ENCODE assay signal across 9 cellular contexts in the genomic region with DNA sequence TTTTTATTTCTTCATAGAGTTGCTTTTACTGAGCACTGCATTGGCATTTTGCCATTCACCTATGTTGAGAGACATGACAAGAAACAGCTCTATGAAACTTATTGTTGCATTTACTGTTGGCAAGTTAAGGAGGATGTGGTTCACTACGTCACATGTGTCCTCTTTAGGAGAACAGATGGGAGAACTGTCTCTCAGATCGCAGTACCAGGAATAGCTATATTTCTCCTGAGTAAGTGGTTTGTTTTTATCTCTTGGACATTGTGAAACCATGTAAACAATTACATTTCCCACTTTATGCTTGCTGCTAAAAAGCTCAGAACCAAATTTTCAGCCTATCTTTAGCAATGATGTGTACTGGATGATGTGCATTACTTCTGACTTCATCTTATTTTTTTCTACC. TPM values are rescaled to one million over a fixed set of nuclear protein-coding genes. Genes with fewer than 3 reads are reported as not detected.
DNase-seq lines count a peak whose midpoint lies in the region; ATAC-seq and TF ChIP-seq lines count a peak whose summit lies in the region.
"Had no signal": no experiment of that assay in that cellular context is flagged by ENCODE, and none has a peak within 500 bp of the region (broad histone marks: within the 10 kb centered on the region; RNA-seq: fewer than 3 reads in every experiment).

No MANE protein-coding gene starts in this region.

- no peak overlapping the region for H2BK5ac ChIP-seq in mesenchymal stem cell (ENCODE audit: low read depth, low read length, poor library complexity, severe bottlenecking)

- H3K4me1 ChIP-seq in mesenchymal stem cell (ENCODE audit: control insufficient read depth, insufficient read depth, low read depth, low read length) (no peaks in the 10 kb centered on the region), GM23338 (ENCODE audit: insufficient read depth) (no peaks in the 10 kb centered on the region)

- H3F3A ChIP-seq in GM23338 (replicated peaks; ENCODE audit: low read depth) = no peaks in the 10 kb centered on the region

- ATAC-seq in HG02885 (IDR thresholded peaks at IDR 0.05; ENCODE audit: poor library complexity, unreplicated experiment) = peak; percentile 79
- ATAC-seq in activated naive CD8-positive, alpha-beta T cell treated with anti-CD3 and anti-CD28 coated beads, Interleukin-2, amount 10 ng/mL, durations not matched to agents 7 days and 5 days (ENCODE audit: low read depth) = peak; percentile 90
- ATAC-seq in GM23338 = no peak
- ATAC-seq in HG03039 (IDR thresholded peaks at IDR 0.05; ENCODE audit: unreplicated experiment) = no peak
- no peak for ATAC-seq in HG03520 (IDR thresholded peaks at IDR 0.05; ENCODE audit: unreplicated experiment)

- no peak overlapping the region for H3K18ac ChIP-seq in mesenchymal stem cell (ENCODE audit: low read depth in 1 of 2, low read length in 2 of 2)

- no peaks in the 10 kb centered on the region for H3K27me3 Mint-ChIP-seq in activated naive CD8-positive, alpha-beta T cell treated with anti-CD3 and anti-CD28 coated beads, Interleukin-2, amount 10 ng/mL, durations not matched to agents 7 days and 5 days
- H3K27me3 Mint-ChIP-seq in GM23338 (ENCODE audit: insufficient read depth, low read depth, poor library complexity) = no peaks in the 10 kb centered on the region

- no peak overlapping the region for H3K4me2 ChIP-seq in mesenchymal stem cell (ENCODE audit: low read length, poor library complexity, severe bottlenecking)
- no peak overlapping the region for H3K4me2 ChIP-seq in GM23338

- H3K27ac ChIP-seq in mesenchymal stem cell (ENCODE audit: low read length, poor library complexity, severe bottlenecking) (no peak overlapping the region), GM23338 (ENCODE audit: low read depth) (no peak overlapping the region)

- 0 out of 2 replicates have a peak, but pooled peaks cover 4% of the 10 kb centered on the region for H3K9me2 ChIP-seq in GM23338 (ENCODE audit: insufficient read depth)

- no peak overlapping the region for H4K8ac ChIP-seq in mesenchymal stem cell (ENCODE audit: low read length)

- H3K9ac ChIP-seq in mesenchymal stem cell (ENCODE audit: low read length) = no peak overlapping the region

- peaks cover 55% of the 10 kb centered on the region for H3K36me3 Mint-ChIP-seq in activated naive CD8-positive, alpha-beta T cell treated with anti-CD3 and anti-CD28 coated beads, Interleukin-2, amount 10 ng/mL, durations not matched to agents 7 days and 5 days
- no peaks in the 10 kb centered on the region for H3K36me3 Mint-ChIP-seq in GM23338 (ENCODE audit: low read depth)

- H2BK120ac ChIP-seq in mesenchymal stem cell (ENCODE audit: low read depth, low read length) = no peak overlapping the region

- no peak overlapping the region for H3K23ac ChIP-seq in mesenchymal stem cell (ENCODE audit: low read length in 2 of 2)

- peak overlapping the region; percentile 50 for H3K4me3 Mint-ChIP-seq in activated naive CD8-positive, alpha-beta T cell treated with anti-CD3 and anti-CD28 coated beads, Interleukin-2, amount 10 ng/mL, durations not matched to agents 7 days and 5 days
- no peak overlapping the region for H3K4me3 Mint-ChIP-seq in GM23338

- no peak overlapping the region for H4K91ac ChIP-seq in mesenchymal stem cell (ENCODE audit: low read length)

- no peaks in the 10 kb centered on the region for H3K79me2 ChIP-seq in GM23338 (replicated peaks; ENCODE audit: insufficient read depth)

- no peak overlapping the region for H2AK5ac ChIP-seq in mesenchymal stem cell (ENCODE audit: low read length, severe bottlenecking)

- POLR2A ChIA-PET in activated naive CD8-positive, alpha-beta T cell treated with anti-CD3 and anti-CD28 coated beads, Interleukin-2, amount 10 ng/mL, durations not matched to agents 7 days and 5 days (lab: Charles Lee) = interaction anchor here (0.7 to 1.0 kb wide), 3 partner anchors 9 to 89 kb away, joined by 4 to 7 read pairs (median 5); partner anchors contain the start of gene PDE3B

- H2AFZ ChIP-seq in mesenchymal stem cell (ENCODE audit: low read depth, low read length) = no peak overlapping the region
- H2AFZ ChIP-seq in GM23338 = no peak overlapping the region

- no peaks in the 10 kb centered on the region for H3K79me1 ChIP-seq in mesenchymal stem cell (replicated peaks; ENCODE audit: low read length, poor library complexity, severe bottlenecking)

- no peaks in the 10 kb centered on the region for H3K36me3 ChIP-seq in mesenchymal stem cell (ENCODE audit: control insufficient read depth in 1 of 2, insufficient read depth in 2 of 2, low read depth in 1 of 2, low read length in 2 of 2)
- H3K36me3 ChIP-seq in GM23338 (ENCODE audit: insufficient read depth) = no peaks in the 10 kb centered on the region

- H3K9me3 Mint-ChIP-seq in activated naive CD8-positive, alpha-beta T cell treated with anti-CD3 and anti-CD28 coated beads, Interleukin-2, amount 10 ng/mL, durations not matched to agents 7 days and 5 days = peaks cover 5% of the 10 kb centered on the region
- no peaks in the 10 kb centered on the region for H3K9me3 Mint-ChIP-seq in GM23338

- H3K4me1 Mint-ChIP-seq in activated naive CD8-positive, alpha-beta T cell treated with anti-CD3 and anti-CD28 coated beads, Interleukin-2, amount 10 ng/mL, durations not matched to agents 7 days and 5 days = peaks cover 30% of the 10 kb centered on the region
- H3K4me1 Mint-ChIP-seq in GM23338 = no peaks in the 10 kb centered on the region

- H3K27me3 ChIP-seq in mesenchymal stem cell (ENCODE audit: control insufficient read depth in 1 of 2, insufficient read depth in 1 of 2, low read length in 2 of 2) (peaks cover 5 to 9% of the 10 kb centered on the region in 2 experiments), GM23338 (ENCODE audit: insufficient read depth) (no peaks in the 10 kb centered on the region)

- H3K4me3 ChIP-seq in mesenchymal stem cell (ENCODE audit: insufficient read depth in 1 of 2, low read depth in 1 of 2, low read length in 2 of 2) (no peak overlapping the region), GM23338 (no peak overlapping the region)

- peak overlapping the region; percentile 75 for H3K27ac Mint-ChIP-seq in activated naive CD8-positive, alpha-beta T cell treated with anti-CD3 and anti-CD28 coated beads, Interleukin-2, amount 10 ng/mL, durations not matched to agents 7 days and 5 days
- H3K27ac Mint-ChIP-seq in GM23338 = no peak overlapping the region

- no peak overlapping the region for H2BK15ac ChIP-seq in mesenchymal stem cell (ENCODE audit: low read depth, poor library complexity, severe bottlenecking)

- 25% methylated on average over 1 of the region's 2 CpGs for WGBS in mesenchymal stem cell

- H4K20me1 ChIP-seq in GM23338 (replicated peaks; ENCODE audit: insufficient read depth) = no peaks in the 10 kb centered on the region

- no peak overlapping the region for H3K4ac ChIP-seq in mesenchymal stem cell (ENCODE audit: low read depth in 1 of 2, low read length in 2 of 2)

- no peak for TF ChIP-seq CTCF in GM23338 (conservative IDR thresholded peaks at IDR 0.05; ENCODE audit: low read depth in 2 of 2)

- DNase-seq in GF-D8 (lab: John Stamatoyannopoulos, UW) = peak; percentile 4
- DNase-seq in activated naive CD8-positive, alpha-beta T cell treated with anti-CD3 and anti-CD28 coated beads, Interleukin-2, amount 10 ng/mL, durations not matched to agents 7 days and 5 days = no peak
- DNase-seq in mesenchymal stem cell = peak; percentile 95
- no peak for DNase-seq in NCI-H2081 (lab: John Stamatoyannopoulos, UW)
- DNase-seq in GM23338 (ENCODE audit: low spot score) = no peak
- DNase-seq: stimulated activated CD8-positive, alpha-beta memory T cell treated with anti-CD3 and anti-CD28 coated beads, Interleukin-4, amount 100 ng/mL, for 48 hours had no signal

- no peaks in the 10 kb centered on the region for H3K9me3 ChIP-seq in mesenchymal stem cell (ENCODE audit: control insufficient read depth, low read length)

- no peak overlapping the region for H2BK12ac ChIP-seq in mesenchymal stem cell (ENCODE audit: low read length in 2 of 2)

- no peak overlapping the region for H3K14ac ChIP-seq in mesenchymal stem cell (ENCODE audit: low read length in 2 of 2)

TF ChIP-seq in GM23338, 12 proteins besides CTCF, POLR2A, EP300 and RAD21 (continues in another document):
- TF ChIP-seq, protein P1, sequence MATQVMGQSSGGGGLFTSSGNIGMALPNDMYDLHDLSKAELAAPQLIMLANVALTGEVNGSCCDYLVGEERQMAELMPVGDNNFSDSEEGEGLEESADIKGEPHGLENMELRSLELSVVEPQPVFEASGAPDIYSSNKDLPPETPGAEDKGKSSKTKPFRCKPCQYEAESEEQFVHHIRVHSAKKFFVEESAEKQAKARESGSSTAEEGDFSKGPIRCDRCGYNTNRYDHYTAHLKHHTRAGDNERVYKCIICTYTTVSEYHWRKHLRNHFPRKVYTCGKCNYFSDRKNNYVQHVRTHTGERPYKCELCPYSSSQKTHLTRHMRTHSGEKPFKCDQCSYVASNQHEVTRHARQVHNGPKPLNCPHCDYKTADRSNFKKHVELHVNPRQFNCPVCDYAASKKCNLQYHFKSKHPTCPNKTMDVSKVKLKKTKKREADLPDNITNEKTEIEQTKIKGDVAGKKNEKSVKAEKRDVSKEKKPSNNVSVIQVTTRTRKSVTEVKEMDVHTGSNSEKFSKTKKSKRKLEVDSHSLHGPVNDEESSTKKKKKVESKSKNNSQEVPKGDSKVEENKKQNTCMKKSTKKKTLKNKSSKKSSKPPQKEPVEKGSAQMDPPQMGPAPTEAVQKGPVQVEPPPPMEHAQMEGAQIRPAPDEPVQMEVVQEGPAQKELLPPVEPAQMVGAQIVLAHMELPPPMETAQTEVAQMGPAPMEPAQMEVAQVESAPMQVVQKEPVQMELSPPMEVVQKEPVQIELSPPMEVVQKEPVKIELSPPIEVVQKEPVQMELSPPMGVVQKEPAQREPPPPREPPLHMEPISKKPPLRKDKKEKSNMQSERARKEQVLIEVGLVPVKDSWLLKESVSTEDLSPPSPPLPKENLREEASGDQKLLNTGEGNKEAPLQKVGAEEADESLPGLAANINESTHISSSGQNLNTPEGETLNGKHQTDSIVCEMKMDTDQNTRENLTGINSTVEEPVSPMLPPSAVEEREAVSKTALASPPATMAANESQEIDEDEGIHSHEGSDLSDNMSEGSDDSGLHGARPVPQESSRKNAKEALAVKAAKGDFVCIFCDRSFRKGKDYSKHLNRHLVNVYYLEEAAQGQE (IDR thresholded peaks at IDR 0.05; ENCODE audit: unreplicated experiment) = no peak
- no peak for TF ChIP-seq NANOG (IDR thresholded peaks at IDR 0.05; ENCODE audit: borderline replicate concordance)

RNA-seq across cellular contexts. Expression of gene PSMA1, which starts 34.8 kb away (rescaled TPM):
- total RNA-seq in activated naive CD8-positive, alpha-beta T cell treated with anti-CD3 and anti-CD28 coated beads, Interleukin-2, amount 10 ng/mL, durations not matched to agents 7 days and 5 days = 100 to 1,000 TPM; 181 to 189 TPM
- polyA plus RNA-seq in mesenchymal stem cell (2013, experiment 1 of 2) = 239 TPM
- polyA plus RNA-seq in mesenchymal stem cell (2013, experiment 2 of 2) = 247 TPM
- 169 and 197 TPM in 2 replicates for total RNA-seq in GM23338 (2014; rRNA removed; shearing (Covaris generic))
- 337 and 338 TPM in 2 replicates for polyA plus RNA-seq in GM23338 (2016; fragmentation: Nextera tagmentation; extraction: Ambion mirVana)

RNA-seq across cellular contexts. Expression of gene COPB1, which starts 55.3 kb away (rescaled TPM):
- 10 to 100 TPM; 80.1 to 91.2 TPM for total RNA-seq in activated naive CD8-positive, alpha-beta T cell treated with anti-CD3 and anti-CD28 coated beads, Interleukin-2, amount 10 ng/mL, durations not matched to agents 7 days and 5 days
- polyA plus RNA-seq in mesenchymal stem cell (2013, experiment 1 of 2) = 124 TPM
- 130 TPM for polyA plus RNA-seq in mesenchymal stem cell (2013, experiment 2 of 2)
- total RNA-seq in GM23338 (2014; rRNA removed; shearing (Covaris generic)) = 94.7 and 104 TPM in 2 replicates
- 39.6 and 42.3 TPM in 2 replicates for polyA plus RNA-seq in GM23338 (2016; fragmentation: Nextera tagmentation; extraction: Ambion mirVana)

Comparison
In these comparisons a context has a peak if more than half of its experiments do, and no peak if none do; other contexts are left out.
1. DNase-seq: peak in GF-D8 (single experiment) and mesenchymal stem cell (single experiment); none in activated naive CD8-positive, alpha-beta T cell treated with anti-CD3 and anti-CD28 coated beads, Interleukin-2, amount 10 ng/mL, durations not matched to agents 7 days and 5 days (single experiment), NCI-H2081 (0 of 2) and GM23338 (single experiment).
2. ATAC-seq: peak in HG02885 (single experiment) and activated naive CD8-positive, alpha-beta T cell treated with anti-CD3 and anti-CD28 coated beads, Interleukin-2, amount 10 ng/mL, durations not matched to agents 7 days and 5 days (single experiment); none in GM23338 (single experiment), HG03039 (single experiment) and HG03520 (single experiment).